In genomic region chr19:31119951-31120690, GRCh38 we compare ENCODE assay signal across 20 cellular contexts.
DNase-seq lines count a peak whose midpoint lies in the region; ATAC-seq and TF ChIP-seq lines count a peak whose summit lies in the region.
"Had no signal": no experiment of that assay in that cellular context is flagged by ENCODE, and none has a peak within 500 bp of the region (broad histone marks: within the 10 kb centered on the region; RNA-seq: fewer than 3 reads in every experiment).

No MANE protein-coding gene starts in this region.

- H3K36me3 Mint-ChIP-seq in endodermal cell (ENCODE audit: low read depth) = no peaks in the 10 kb centered on the region

- intact Hi-C loops in sigmoid colon (cut with DNase I) (no loop called here), sciatic nerve (cut with DNase I) (no loop called here)

- no peaks in the 10 kb centered on the region for H3K9me3 Mint-ChIP-seq in endodermal cell

- H3K9ac ChIP-seq in endodermal cell (ENCODE audit: extremely low read depth, low read length, poor library complexity, severe bottlenecking) = no peak overlapping the region

- H3K4me3 Mint-ChIP-seq in endodermal cell = no peak overlapping the region
- H3K4me3 Mint-ChIP-seq: B cell had no signal

- H3K36me3 ChIP-seq in SJCRH30 (no peaks in the 10 kb centered on the region), endodermal cell (ENCODE audit: control insufficient read depth, insufficient read depth, low read length) (no peaks in the 10 kb centered on the region), sigmoid colon (no peaks in the 10 kb centered on the region)

- no peak for TF ChIP-seq EP300 in sigmoid colon (IDR thresholded peaks at IDR 0.05)

- WGBS in endodermal cell (ENCODE audit: insufficient coverage in 1 of 2, insufficient read length in 1 of 2), 2 experiments = 99 to 100% methylated on average over 2 to 5 of the region's 5 CpGs
- WGBS in sigmoid colon, 2 donors = 93 to 95% methylated on average over 5 of the region's 5 CpGs

- no peak for ATAC-seq in sciatic nerve
- ATAC-seq: GM12878 had no signal

- no peak for TF ChIP-seq POLR2A in sigmoid colon (IDR thresholded peaks at IDR 0.05)

- peak overlapping the region; percentile 87 for H3K27ac ChIP-seq in SJCRH30
- no peak overlapping the region for H3K27ac ChIP-seq in endodermal cell (ENCODE audit: low read depth, low read length)
- H3K27ac ChIP-seq in sigmoid colon = no peak overlapping the region

- H3K27ac Mint-ChIP-seq in endodermal cell = peak overlapping the region; percentile 42
- H3K27ac Mint-ChIP-seq: B cell had no signal

- H3K9me3 ChIP-seq in SJCRH30 (replicated peaks) = no peaks in the 10 kb centered on the region
- H3K9me3 ChIP-seq in endodermal cell (ENCODE audit: control insufficient read depth, low read length) = no peaks in the 10 kb centered on the region
- H3K9me3 ChIP-seq in sigmoid colon = no peaks in the 10 kb centered on the region

- H3K4me1 ChIP-seq in SJCRH30 (peaks cover 30% of the 10 kb centered on the region), endodermal cell (ENCODE audit: control insufficient read depth, insufficient read depth, low read length) (peaks cover 5% of the 10 kb centered on the region), sigmoid colon (peaks cover 0 to 18% (median 12%) of the 10 kb centered on the region in 4 donors)

- DNase-seq in AG10803 (ENCODE audit: low read depth) = peak; percentile 42
- no peak for DNase-seq in SJCRH30
- no peak for DNase-seq in endodermal cell
- DNase-seq in sigmoid colon = peak; percentile 19
- no peak for DNase-seq in RKO (ENCODE audit: low spot score)
- DNase-seq in NCI-H226 = no peak
- DNase-seq in sciatic nerve (ENCODE audit: low spot score) = no peak
- no peak for DNase-seq in NCI-H1417 treated with DMSO at 0.1 percent for 48 hours (lab: John Stamatoyannopoulos, UW)
- DNase-seq: DMS53, KG1, MV-4-11, NCI-H1105 treated with DMSO at 0.1 percent for 48 hours, NCI-H1694, NCI-H2081, NCI-H2171, NCI-H446, NCI-H526, Right ventricle myocardium superior had no signal

- H3K4me3 ChIP-seq in AG10803 (ENCODE audit: low read length) = no peak overlapping the region
- no peak overlapping the region for H3K4me3 ChIP-seq in SJCRH30
- no peak overlapping the region for H3K4me3 ChIP-seq in endodermal cell (ENCODE audit: low read length)
- H3K4me3 ChIP-seq in sigmoid colon = no peak overlapping the region
- H3K4me3 ChIP-seq: GM12878 had no signal

- peaks cover 4% of the 10 kb centered on the region for H3K27me3 Mint-ChIP-seq in endodermal cell (ENCODE audit: insufficient read depth)
- H3K27me3 Mint-ChIP-seq: B cell had no signal

- H3K27me3 ChIP-seq in SJCRH30 = no peaks in the 10 kb centered on the region
- H3K27me3 ChIP-seq in endodermal cell (ENCODE audit: control insufficient read depth, insufficient read depth, low read length, poor library complexity, severe bottlenecking) = no peaks in the 10 kb centered on the region
- H3K27me3 ChIP-seq in sigmoid colon = no peaks in the 10 kb centered on the region

- TF ChIP-seq CTCF in AG10803 (conservative IDR thresholded peaks at IDR 0.05; ENCODE audit: low read length) (no peak), endodermal cell (conservative IDR thresholded peaks at IDR 0.05) (no peak), sigmoid colon (IDR thresholded peaks at IDR 0.05) (no peak)

- H3K4me1 Mint-ChIP-seq in endodermal cell = peaks cover 3% of the 10 kb centered on the region
- H3K4me1 Mint-ChIP-seq: B cell had no signal

Comparison
In these comparisons a context has a peak if more than half of its experiments do, and no peak if none do; other contexts are left out.
1. DNase-seq: peak in AG10803 (single experiment) and sigmoid colon (single experiment); none in SJCRH30 (0 of 2), endodermal cell (single experiment), RKO (single experiment), NCI-H226 (single experiment), sciatic nerve (single experiment) and NCI-H1417 treated with DMSO at 0.1 percent for 48 hours (single experiment).